Comparison of ENCODE assay signal across 18 cellular contexts in the genomic region with DNA sequence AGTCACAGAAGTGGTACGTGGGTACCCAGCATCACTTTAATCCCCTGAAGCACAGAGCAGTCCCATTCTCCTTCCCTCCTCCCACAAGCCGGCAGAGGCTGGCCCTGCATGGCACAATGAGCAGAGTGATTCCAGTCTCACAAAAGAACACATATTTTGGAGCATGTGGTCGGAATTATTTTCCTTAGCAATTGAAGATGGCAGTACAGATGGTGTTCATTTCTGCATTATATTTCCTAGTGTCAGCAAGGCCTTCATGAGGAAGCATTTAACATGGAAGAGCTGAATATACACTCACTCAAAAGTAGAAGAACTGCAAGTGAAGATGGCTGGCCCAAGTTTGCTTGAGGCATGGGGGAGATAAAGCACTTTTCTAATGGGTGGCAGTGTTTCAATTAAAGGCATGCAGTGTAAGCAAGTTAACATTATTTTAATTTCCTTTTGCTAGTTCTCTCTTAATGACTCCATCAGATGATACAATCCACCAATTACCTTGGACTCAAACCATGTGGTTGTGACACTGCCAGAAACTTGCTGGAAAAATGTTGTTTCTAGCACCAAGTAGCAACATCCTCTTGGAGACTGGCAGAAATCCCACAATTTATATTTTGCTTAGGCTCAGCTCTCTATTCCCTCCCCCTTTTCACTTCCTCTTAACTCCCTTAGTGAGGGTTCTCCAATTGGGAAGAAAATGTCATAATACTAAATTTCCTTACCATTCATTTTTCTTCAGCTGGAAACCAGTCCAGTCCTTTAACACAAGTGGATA.
DNase-seq lines count a peak whose midpoint lies in the region; ATAC-seq and TF ChIP-seq lines count a peak whose summit lies in the region.
"Had no signal": no experiment of that assay in that cellular context is flagged by ENCODE, and none has a peak within 500 bp of the region (broad histone marks: within the 10 kb centered on the region; RNA-seq: fewer than 3 reads in every experiment).

No MANE protein-coding gene starts in this region.

- peak in 7 of 8 donors; percentile 47 to 84 (median 68) for ATAC-seq in heart right ventricle
- ATAC-seq in GM21619 (IDR thresholded peaks at IDR 0.05; ENCODE audit: unreplicated experiment) = no peak
- ATAC-seq: activated T-helper 17 cell treated with anti-CD3 and anti-CD28 coated beads, Interleukin-2, amount 50 U/mL, for 72 hours had no signal

- in situ Hi-C loops in astrocyte of the spinal cord (cut with HindIII; ENCODE audit: low sequenced_read_pairs) = no loop called here

- DNase-seq in H4 (ENCODE audit: low spot score) = peak; percentile 38
- peak; percentile 83 for DNase-seq in astrocyte of the spinal cord (ENCODE audit: low read depth, low spot score)
- peak in 1 of 2 donors; percentile 44 for DNase-seq in heart right ventricle
- DNase-seq in iPS-NIHi7 (ENCODE audit: extremely low spot score) = no peak
- DNase-seq in ureter (ENCODE audit: low spot score) = no peak
- no peak for DNase-seq in adrenal gland
- DNase-seq: activated CD4-positive, alpha-beta T cell treated with anti-CD3 and anti-CD28 coated beads, Interleukin-2, amount 50 U/mL, for 1 hour; brain microvascular endothelial cell; midbrain; NCI-H146; stimulated activated CD4-positive, alpha-beta T cell treated with anti-CD3 and anti-CD28 coated beads, Interleukin-2, amount 100 ng/mL, for 24 hours; T-helper 9 cell had no signal

- H3K79me2 ChIP-seq in ACC112 (ENCODE audit: control insufficient read depth, insufficient read depth, low read length, unreplicated experiment) = peaks cover 4% of the 10 kb centered on the region
- H3K79me2 ChIP-seq: parathyroid adenoma had no signal

- H3K27me3 ChIP-seq in ACC112 (ENCODE audit: insufficient read depth, low read length) (no peaks in the 10 kb centered on the region), heart right ventricle (no peaks in the 10 kb centered on the region), adrenal gland (no peaks in the 10 kb centered on the region)
- H3K27me3 ChIP-seq: BLaER1, brain microvascular endothelial cell, vagina had no signal

- H3K27ac ChIP-seq in ACC112 (ENCODE audit: low read depth, low read length) (peak overlapping the region; percentile 24; the same call in 1 of the 2 replicates), heart right ventricle (peak overlapping the region in 7 of 10 donors; percentile 1 to 54 (median 43)), adrenal gland (peak overlapping the region in 1 of 5 donors; percentile 7)
- H3K27ac ChIP-seq: BLaER1, brain microvascular endothelial cell, parathyroid adenoma, vagina had no signal

- no peak for TF ChIP-seq CTCF in astrocyte of the spinal cord (IDR thresholded peaks at IDR 0.05; ENCODE audit: low read depth, low read length)
- peak in 1 of 9 donors; percentile 39 for TF ChIP-seq CTCF in heart right ventricle (IDR thresholded peaks at IDR 0.05)
- TF ChIP-seq CTCF in adrenal gland (IDR thresholded peaks at IDR 0.05) = no peak

- no peak overlapping the region for H2AFZ ChIP-seq in ACC112 (ENCODE audit: low read length, unreplicated experiment)
- H2AFZ ChIP-seq: parathyroid adenoma had no signal

- TF ChIP-seq POLR2A in adrenal gland (IDR thresholded peaks at IDR 0.05) = no peak

- no peak overlapping the region for H3K4me3 ChIP-seq in ACC112 (ENCODE audit: low read depth, low read length)
- no peak overlapping the region for H3K4me3 ChIP-seq in astrocyte of the spinal cord (ENCODE audit: low read depth, low read length)
- H3K4me3 ChIP-seq in heart right ventricle = no peak overlapping the region
- no peak overlapping the region for H3K4me3 ChIP-seq in adrenal gland
- H3K4me3 ChIP-seq: BLaER1, vagina had no signal

- intact Hi-C loops in heart right ventricle (cut with DNase I) = no loop called here
- intact Hi-C loops in adrenal gland (cut with DNase I) = no loop called here

- H3K36me3 ChIP-seq in ACC112 (ENCODE audit: insufficient read depth, low read length) = peaks cover 12% of the 10 kb centered on the region; the same call in 1 of the 2 replicates
- peaks cover 0 to 64% (median 0%) of the 10 kb centered on the region in 9 donors for H3K36me3 ChIP-seq in heart right ventricle
- H3K36me3 ChIP-seq in adrenal gland (replicated peaks in 1 of 2) = no peaks in the 10 kb centered on the region
- H3K36me3 ChIP-seq: vagina had no signal

- H3K9me3 ChIP-seq in heart right ventricle (no peaks in the 10 kb centered on the region), adrenal gland (replicated peaks in 1 of 3) (no peaks in the 10 kb centered on the region)
- H3K9me3 ChIP-seq: BLaER1, vagina had no signal

- WGBS in heart right ventricle, 2 donors = 71 to 89% methylated on average over 3 of the region's 3 CpGs
- 89 to 100% (median 95%) methylated on average over 3 of the region's 3 CpGs for WGBS in adrenal gland, 4 donors

- H3K4me1 ChIP-seq in ACC112 (ENCODE audit: control insufficient read depth, insufficient read depth, low read length, unreplicated experiment) (peaks cover 27% of the 10 kb centered on the region), heart right ventricle (peaks cover 0 to 45% (median 27%) of the 10 kb centered on the region in 9 donors), adrenal gland (replicated peaks in 1 of 2) (peaks cover 14 to 24% of the 10 kb centered on the region in 2 donors)
- H3K4me1 ChIP-seq: BLaER1, parathyroid adenoma had no signal

Comparison
In these comparisons a context has a peak if more than half of its experiments do, and no peak if none do; other contexts are left out.
1. DNase-seq: peak in H4 (single experiment) and astrocyte of the spinal cord (single experiment); none in iPS-NIHi7 (single experiment), ureter (single experiment) and adrenal gland (0 of 7).